8 cellular contexts compared by ENCODE assay signal in the genomic region with DNA sequence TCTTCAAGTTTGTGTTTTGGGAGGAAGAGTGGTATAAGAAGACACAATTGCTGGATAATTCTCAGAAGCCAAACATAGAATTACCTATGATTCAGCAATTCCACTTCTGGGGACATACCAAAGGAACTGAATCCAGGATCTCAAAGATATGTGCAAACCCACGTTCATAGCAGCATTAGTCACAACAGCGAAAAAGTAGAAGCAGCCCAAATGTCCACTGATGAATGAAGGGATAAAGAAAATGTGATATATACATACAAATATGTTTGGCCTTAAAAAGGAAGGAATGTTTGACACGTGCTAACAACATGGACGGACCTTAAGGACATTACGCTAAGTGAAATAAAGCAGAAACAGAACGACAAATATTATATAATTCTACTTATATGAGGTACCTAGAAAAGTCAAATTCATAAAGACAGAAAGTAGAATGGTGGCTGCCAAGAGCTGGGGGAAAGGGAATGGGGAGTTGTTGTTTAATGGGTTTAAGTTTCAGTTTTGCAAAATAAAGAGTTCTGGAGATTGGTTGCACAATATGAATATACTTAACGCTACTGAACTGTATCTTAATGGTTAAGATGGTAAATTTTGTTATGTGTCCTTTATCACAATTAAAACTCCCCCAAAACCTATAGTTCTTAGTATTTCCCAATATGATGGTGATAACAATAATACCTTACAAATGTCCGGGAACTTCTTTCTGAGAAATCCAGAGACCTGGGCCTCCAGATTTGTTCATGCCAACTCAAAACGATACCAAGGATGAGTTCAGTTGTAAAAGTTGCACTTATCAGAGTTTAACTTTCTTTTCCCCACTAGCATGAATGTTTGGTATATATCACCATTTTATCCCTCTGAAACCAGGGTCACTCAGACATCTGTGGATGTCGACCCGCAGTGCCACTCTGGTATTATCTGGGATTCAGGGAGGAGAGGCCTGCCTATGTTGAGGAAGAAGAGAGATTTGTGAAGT. TPM values are rescaled to one million over a fixed set of nuclear protein-coding genes. Genes with fewer than 3 reads are reported as not detected.
A peak's percentile ranks its signal among the peaks of the same experiment; 100 is the strongest.
DNase-seq lines count a peak whose midpoint lies in the region; ATAC-seq and TF ChIP-seq lines count a peak whose summit lies in the region.

No MANE protein-coding gene starts in this region.

- peak overlapping the region; percentile 87 for H3K27ac Mint-ChIP-seq in chondrocyte (ENCODE audit: unreplicated experiment)

- H3K27ac ChIP-seq in colonic mucosa, result no peak overlapping the region

- intact Hi-C loops in colonic mucosa (cut with DNase I), result no loop called here

- no peaks in the 10 kb centered on the region for H3K4me1 ChIP-seq in colonic mucosa

- H3K36me3 ChIP-seq in colonic mucosa, result no peaks in the 10 kb centered on the region

- no peaks in the 10 kb centered on the region for H3K9me3 Mint-ChIP-seq in chondrocyte (ENCODE audit: low read depth)

- no peak overlapping the region for H3K4me3 Mint-ChIP-seq in chondrocyte (ENCODE audit: unreplicated experiment)

- DNase-seq in EL, result peak; percentile 89
- no peak for DNase-seq in NB4 (ENCODE audit: low read depth)
- DNase-seq in chondrocyte (ENCODE audit: low spot score), result no peak
- peak; percentile 71 for DNase-seq in skeletal muscle cell (ENCODE audit: low read depth)
- no peak for DNase-seq in colonic mucosa
- DNase-seq in NCI-H1694 treated with DMSO at 0.1 percent for 48 hours (lab: John Stamatoyannopoulos, UW), result no peak
- DNase-seq in SHP77 (lab: John Stamatoyannopoulos, UW), result no peak

- peaks cover 3% of the 10 kb centered on the region for H3K36me3 Mint-ChIP-seq in chondrocyte (ENCODE audit: low read depth)

- H3K27me3 ChIP-seq in colonic mucosa, result no peaks in the 10 kb centered on the region

- H3K9me3 ChIP-seq in colonic mucosa, result no peaks in the 10 kb centered on the region

- no peaks in the 10 kb centered on the region for H3K27me3 Mint-ChIP-seq in chondrocyte (ENCODE audit: low read depth)

- TF ChIP-seq CTCF in NB4 (IDR thresholded peaks at IDR 0.05; ENCODE audit: low read depth, low read length) (no peak), chondrocyte (IDR thresholded peaks at IDR 0.05) (no peak), colonic mucosa (IDR thresholded peaks at IDR 0.05) (no peak)

- H3K9ac ChIP-seq in colonic mucosa (ENCODE audit: low read depth in 2 of 2, low read length in 2 of 2), result no peak overlapping the region

- no peak for ATAC-seq in HG02884 (IDR thresholded peaks at IDR 0.05; ENCODE audit: unreplicated experiment)

- no peak for TF ChIP-seq POLR2A in NB4 (IDR thresholded peaks at IDR 0.05; ENCODE audit: extremely low read depth, insufficient read length)

- H3K4me1 Mint-ChIP-seq in chondrocyte (ENCODE audit: low read depth), result peaks cover 77% of the 10 kb centered on the region

- H3K4me3 ChIP-seq in NB4 (ENCODE audit: low read depth, low read length) (peak overlapping the region; percentile 47), skeletal muscle cell (ENCODE audit: low read depth, low read length) (no peak overlapping the region), colonic mucosa (no peak overlapping the region)

RNA-seq across cellular contexts. Expression of a gene that starts 33.7 kb away (rescaled TPM):
- 60.0 to 68.9 TPM (median 61.8 TPM) in 3 replicates for total RNA-seq in chondrocyte
- total RNA-seq in colonic mucosa, result 10 to 100 TPM in 1 of 2 donors, 1 to 10 TPM in 1; 6.7 to 21.4 TPM

Comparison
In these comparisons a context has a peak if more than half of its experiments do, and no peak if none do; other contexts are left out.
1. DNase-seq: peak in EL (single experiment) and skeletal muscle cell (single experiment); none in NB4 (single experiment), chondrocyte (single experiment), colonic mucosa (single experiment), NCI-H1694 treated with DMSO at 0.1 percent for 48 hours (single experiment) and SHP77 (0 of 2).